In genomic region chr2:225781991-225782390, GRCh38 we compare ENCODE assay signal across 19 cellular contexts.
DNase-seq lines count a peak whose midpoint lies in the region; ATAC-seq lines count a peak whose summit lies in the region.
"Had no signal": no experiment of that assay in that cellular context is flagged by ENCODE, and none has a peak within 500 bp of the region (broad histone marks: within the 10 kb centered on the region; RNA-seq: fewer than 3 reads in every experiment).

No MANE protein-coding gene starts in this region.

- DNase-seq in COLO829 (ENCODE audit: low spot score) = peak; percentile 82
- peak; percentile 96 for DNase-seq in SK-MEL-5 (ENCODE audit: low read depth, low spot score)
- peak; percentile 48 for DNase-seq in epidermal melanocyte (ENCODE audit: insufficient read length, low spot score)
- DNase-seq in NCI-H1092 (lab: John Stamatoyannopoulos, UW) = no peak
- DNase-seq in NK-92 (lab: John Stamatoyannopoulos, UW; ENCODE audit: unreplicated experiment) = no peak
- DNase-seq: AML-193; CD4-positive, alpha-beta T cell; CD8-positive, alpha-beta T cell; COR-L47; DMS 273 treated with DMSO at 0.1 percent for 48 hours; DMS153; DMS53; DMS79; DND-41; EL; GDM1 had no signal

- in situ Hi-C loops in SK-MEL-5 (cut with HindIII; ENCODE audit: low pct_unique_long_range_greater_than_20kb, low sequenced_read_pairs) = no loop called here

- ATAC-seq in GM19463 (IDR thresholded peaks at IDR 0.05; ENCODE audit: unreplicated experiment) = no peak
- ATAC-seq: A549; CD8-positive, alpha-beta T cell; GM12878 had no signal

Comparison
In these comparisons a context has a peak if more than half of its experiments do, and no peak if none do; other contexts are left out.
1. DNase-seq: peak in COLO829 (single experiment), SK-MEL-5 (single experiment) and epidermal melanocyte (single experiment); none in NCI-H1092 (single experiment) and NK-92 (single experiment).